Comparison of ENCODE assay signal across 14 cellular contexts in the genomic region with DNA sequence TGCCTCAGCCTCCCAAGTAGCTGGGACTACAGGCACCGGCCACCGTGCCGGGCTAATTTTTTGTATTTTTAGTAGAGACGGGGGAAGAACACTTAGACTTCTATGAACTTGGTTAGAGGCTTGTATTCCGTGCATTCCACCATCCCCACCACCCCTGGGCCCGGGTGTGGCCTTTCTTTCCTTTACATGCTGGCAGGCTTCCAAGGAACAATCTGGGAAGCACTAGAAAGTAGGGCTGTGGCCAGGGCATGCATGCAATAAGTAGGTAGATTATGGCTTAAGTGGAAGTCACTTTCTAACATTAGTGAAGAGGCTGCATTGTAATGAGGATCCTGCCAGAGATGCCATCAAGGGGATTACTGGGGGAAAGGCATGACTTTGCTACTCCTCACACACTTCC.
A peak's percentile ranks its signal among the peaks of the same experiment; 100 is the strongest.
DNase-seq lines count a peak whose midpoint lies in the region; ATAC-seq lines count a peak whose summit lies in the region.
"Had no signal": no experiment of that assay in that cellular context is flagged by ENCODE, and none has a peak within 500 bp of the region (broad histone marks: within the 10 kb centered on the region; RNA-seq: fewer than 3 reads in every experiment).

No MANE protein-coding gene starts in this region.

- intact Hi-C loops in left colon (cut with DNase I, micrococcal nuclease): no loop called here

- ATAC-seq in left colon: peak; percentile 87
- ATAC-seq in HG03432 (IDR thresholded peaks at IDR 0.05; ENCODE audit: unreplicated experiment): no peak
- ATAC-seq in GM21576 (IDR thresholded peaks at IDR 0.05; ENCODE audit: unreplicated experiment): no peak
- ATAC-seq: A549 had no signal

- DNase-seq in NCI-H1105 treated with DMSO at 0.1 percent for 48 hours (lab: John Stamatoyannopoulos, UW): peak; percentile 1
- no peak for DNase-seq in NCI-H1105 (lab: John Stamatoyannopoulos, UW)
- DNase-seq in left colon: peak in 1 of 2 donors; percentile 53
- peak; percentile 15 for DNase-seq in mucosa of gallbladder (ENCODE audit: low spot score)
- DNase-seq in COLO829 (ENCODE audit: low spot score): no peak
- DNase-seq: Calu3; CD4-positive, alpha-beta memory T cell; DMS79 treated with DMSO at 0.1 percent for 48 hours; GF-D8; GM23248; IMR-90 had no signal

Comparison
In these comparisons a context has a peak if more than half of its experiments do, and no peak if none do; other contexts are left out.
1. DNase-seq: peak in NCI-H1105 treated with DMSO at 0.1 percent for 48 hours (single experiment) and mucosa of gallbladder (single experiment); none in NCI-H1105 (single experiment) and COLO829 (single experiment).